In the genomic region with DNA sequence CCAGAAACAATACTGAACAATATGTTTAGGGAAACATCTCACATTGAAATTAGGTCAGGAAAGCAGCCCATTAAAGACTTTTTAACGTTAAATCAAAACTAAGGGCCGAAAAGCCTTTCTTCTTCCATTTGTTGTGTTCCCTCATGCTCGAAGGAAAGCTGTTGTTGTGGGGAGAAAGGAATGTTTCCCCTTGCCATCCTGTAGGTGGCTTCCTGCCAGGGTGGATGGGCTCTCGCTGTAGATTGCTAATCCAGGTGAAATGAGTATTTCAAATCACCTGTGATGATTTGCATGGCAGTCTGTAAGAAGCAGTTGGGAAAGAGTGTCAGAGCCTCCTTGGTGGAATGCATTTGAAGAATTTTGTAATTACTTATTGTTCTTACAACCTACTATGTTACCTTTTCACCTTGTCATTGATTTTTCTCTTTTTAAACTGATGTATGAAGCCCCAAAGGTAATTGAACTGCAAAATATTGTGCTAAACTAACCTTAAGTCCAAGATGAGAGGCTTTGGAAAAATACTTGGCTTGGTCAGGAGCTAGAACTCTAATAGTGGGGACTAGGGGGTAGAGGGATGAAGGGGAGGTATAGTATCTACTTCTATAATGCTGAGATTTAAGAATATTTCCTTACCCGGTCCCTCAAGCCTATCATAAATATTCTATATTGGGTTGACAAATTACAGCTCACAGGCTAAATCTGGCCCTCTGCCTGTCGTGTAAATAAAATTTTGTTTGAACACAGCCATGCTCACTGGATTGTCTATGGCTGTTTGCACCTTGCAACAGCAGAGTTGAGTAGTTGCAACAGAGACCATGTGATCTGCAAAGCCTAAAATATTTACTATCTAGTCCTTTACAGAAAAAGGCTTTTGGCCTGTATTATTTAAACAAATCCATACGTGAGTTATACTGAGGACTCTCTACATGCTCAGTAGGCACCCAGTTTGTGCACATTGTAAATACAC, we compare ENCODE assay signal across 17 cellular contexts. TPM values are rescaled to one million over a fixed set of nuclear protein-coding genes. Genes with fewer than 3 reads are reported as not detected.
DNase-seq lines count a peak whose midpoint lies in the region; ATAC-seq and TF ChIP-seq lines count a peak whose summit lies in the region.
"Had no signal": no experiment of that assay in that cellular context is flagged by ENCODE, and none has a peak within 500 bp of the region (broad histone marks: within the 10 kb centered on the region; RNA-seq: fewer than 3 reads in every experiment).

No MANE protein-coding gene starts in this region.

- no peaks in the 10 kb centered on the region for H3K9me3 ChIP-seq in BE2C
- no peaks in the 10 kb centered on the region for H3K9me3 ChIP-seq in IMR-90 (ENCODE audit: control insufficient read depth, insufficient read depth, low read length)
- H3K9me3 ChIP-seq in WERI-Rb-1 (ENCODE audit: severe bottlenecking): no peaks in the 10 kb centered on the region
- no peaks in the 10 kb centered on the region for H3K9me3 ChIP-seq in liver (ENCODE audit: control insufficient read depth in 4 of 4, low read length in 3 of 4)
- no peaks in the 10 kb centered on the region for H3K9me3 ChIP-seq in A673 (ENCODE audit: low read depth, low read length, poor library complexity, severe bottlenecking)
- H3K9me3 ChIP-seq: suprapubic skin had no signal

- H4K5ac ChIP-seq in IMR-90 (ENCODE audit: low read depth, low read length): no peak overlapping the region

- no peak overlapping the region for H3K4me2 ChIP-seq in IMR-90 (ENCODE audit: low read depth, low read length)

- in situ Hi-C loops in IMR-90 (cut with MboI; ENCODE audit: low sequenced_read_pairs): no loop called here

- no peak overlapping the region for H4K91ac ChIP-seq in IMR-90 (ENCODE audit: insufficient read depth, low read depth, low read length)

- no peak overlapping the region for H2AFZ ChIP-seq in IMR-90 (replicated peaks; ENCODE audit: low read length, poor library complexity)

- H3K14ac ChIP-seq in IMR-90 (replicated peaks; ENCODE audit: low read depth, low read length): no peak overlapping the region

- H3K23ac ChIP-seq in IMR-90 (ENCODE audit: low read depth, low read length): no peak overlapping the region

- H3K4me3 ChIP-seq in BE2C (ENCODE audit: low read depth, low read length) (no peak overlapping the region), IMR-90 (ENCODE audit: insufficient read depth, low read depth, low read length) (no peak overlapping the region), WERI-Rb-1 (ENCODE audit: low read depth, low read length) (no peak overlapping the region), liver (ENCODE audit: low read depth in 1 of 3, low read length in 3 of 3) (no peak overlapping the region), A673 (ENCODE audit: low read depth, low read length, poor library complexity, severe bottlenecking) (no peak overlapping the region)
- H3K4me3 ChIP-seq: suprapubic skin had no signal

- H2BK5ac ChIP-seq in IMR-90 (ENCODE audit: low read depth, low read length, poor library complexity, severe bottlenecking): no peak overlapping the region

- H3K4me1 ChIP-seq in BE2C: peaks cover 17% of the 10 kb centered on the region
- H3K4me1 ChIP-seq in IMR-90 (ENCODE audit: control insufficient read depth, insufficient read depth, low read length): peaks cover 15% of the 10 kb centered on the region
- peaks cover 7 to 38% (median 28%) of the 10 kb centered on the region in 4 donors for H3K4me1 ChIP-seq in liver (ENCODE audit: control insufficient read depth in 4 of 4, insufficient read depth in 4 of 4, low read length in 3 of 4)
- no peaks in the 10 kb centered on the region for H3K4me1 ChIP-seq in A673 (ENCODE audit: insufficient read depth, low read length, poor library complexity, severe bottlenecking)
- H3K4me1 ChIP-seq: suprapubic skin had no signal

- ATAC-seq in IMR-90 (ENCODE audit: low read depth) (no peak), HG02973 (IDR thresholded peaks at IDR 0.05; ENCODE audit: unreplicated experiment) (no peak)

- no TSS peak for BruUV-seq in IMR-90 (replicated peaks; lab: Mats Ljungman, UMichigan)
- BruUV-seq in A673 (replicated peaks; lab: Mats Ljungman, UMichigan): no TSS peak

- no peaks in the 10 kb centered on the region for H3K79me1 ChIP-seq in IMR-90 (ENCODE audit: low read depth in 1 of 2, low read length in 2 of 2)

- H3K4ac ChIP-seq in IMR-90 (ENCODE audit: low read depth, low read length): 0 out of 2 replicates have a peak overlapping the region, but pooled peaks have one; percentile 53

- H2AK5ac ChIP-seq in IMR-90 (ENCODE audit: low read depth, low read length): peak overlapping the region; percentile 56; the same call in 1 of the 2 replicates

- TF ChIP-seq RAD21 in IMR-90 (IDR thresholded peaks at IDR 0.05; ENCODE audit: low read length) (no peak), liver (IDR thresholded peaks at IDR 0.05) (no peak)

- H2BK15ac ChIP-seq in IMR-90 (ENCODE audit: low read depth, low read length): peak overlapping the region; percentile 14; the same call in 1 of the 3 replicates

- POLR2A ChIA-PET in IMR-90 (lab: Charles Lee; ENCODE audit: unreplicated experiment) (interaction anchor here (0.5 kb wide), 1 partner anchor 19 kb away, joined by 4 read pairs; no protein-coding TSS in a partner anchor), A673 (lab: Charles Lee; ENCODE audit: low non-redundant PET) (no interaction called here)

- TF ChIP-seq CTCF in BE2C (IDR thresholded peaks at IDR 0.05; ENCODE audit: low read depth, low read length): peak; percentile 27; the same call in 1 of the 2 replicates
- no peak for TF ChIP-seq CTCF in IMR-90 (conservative IDR thresholded peaks at IDR 0.05; ENCODE audit: low read depth, low read length)
- peak; percentile 32; the same call in 1 of the 2 replicates for TF ChIP-seq CTCF in WERI-Rb-1 (IDR thresholded peaks at IDR 0.05; ENCODE audit: low read depth, low read length)
- no peak for TF ChIP-seq CTCF in liver (IDR thresholded peaks at IDR 0.05; ENCODE audit: low read depth, low read length, missing input control)
- no peak for TF ChIP-seq CTCF in A673 (conservative IDR thresholded peaks at IDR 0.05; ENCODE audit: low read depth, low read length)

- DNase-seq in BE2C (no peak), IMR-90 (peak; percentile 9), WERI-Rb-1 (no peak), activated T-cell treated with anti-CD3 and anti-CD28 coated beads for 4 hours (no peak), A673 (ENCODE audit: low spot score) (no peak), SKM-1 (lab: John Stamatoyannopoulos, UW; ENCODE audit: unreplicated experiment) (no peak)
- DNase-seq: activated CD4-positive, alpha-beta T cell treated with anti-CD3 and anti-CD28 coated beads for 48 hours; activated CD8-positive, alpha-beta memory T cell treated with anti-CD3 and anti-CD28 coated beads, Interleukin-2, amount 50 U/mL, for 4 hours; activated naive CD4-positive, alpha-beta T cell treated with Interleukin-2 at 50 U/mL for 16 hours; HCEC 1CT; NCI-H2107; SHP77 treated with DMSO at 0.1 percent for 48 hours; stimulated activated CD4-positive, alpha-beta T cell treated with anti-CD3 and anti-CD28 coated beads, Interleukin-2, amount 100 ng/mL, for 48 hours had no signal

- H3K18ac ChIP-seq in IMR-90 (ENCODE audit: low read depth, low read length): no peak overlapping the region

- intact Hi-C loops in IMR-90 (cut with micrococcal nuclease): no loop called here
- intact Hi-C loops in A673 (cut with micrococcal nuclease; ENCODE audit: unreplicated experiment): no loop called here

- no peak for TF ChIP-seq POLR2A in IMR-90 (IDR thresholded peaks at IDR 0.05; ENCODE audit: low read depth, low read length)

- CTCF ChIA-PET in IMR-90 (lab: Yijun Ruan, JAX): interaction anchor here (2.0 kb wide), 1 partner anchor 11 kb away, joined by 6 read pairs; no protein-coding TSS in a partner anchor
- CTCF ChIA-PET in A673 (lab: Charles Lee): no interaction called here

- no peak overlapping the region for H2BK20ac ChIP-seq in IMR-90 (ENCODE audit: low read depth, low read length)

- no peak overlapping the region for H4K8ac ChIP-seq in IMR-90 (ENCODE audit: low read depth in 2 of 2, low read length in 2 of 2)

- H4K20me1 ChIP-seq in IMR-90 (ENCODE audit: insufficient read depth, low read length): no peaks in the 10 kb centered on the region

- H2BK120ac ChIP-seq in IMR-90 (ENCODE audit: low read depth, low read length): no peak overlapping the region

- no CpG with 5 or more reads among the region's 7 CpGs for WGBS in IMR-90 (ENCODE audit: extremely low coverage in 2 of 2, insufficient read length in 1 of 2), 2 experiments
- WGBS in liver: 49% methylated on average over 7 of the region's 7 CpGs

- H3K27me3 ChIP-seq in BE2C: no peaks in the 10 kb centered on the region
- no peaks in the 10 kb centered on the region for H3K27me3 ChIP-seq in IMR-90 (ENCODE audit: control insufficient read depth, insufficient read depth, low read length)
- no peaks in the 10 kb centered on the region for H3K27me3 ChIP-seq in WERI-Rb-1 (ENCODE audit: insufficient read depth, low read depth, severe bottlenecking)
- no peaks in the 10 kb centered on the region for H3K27me3 ChIP-seq in liver (ENCODE audit: control insufficient read depth in 4 of 4, insufficient read depth in 4 of 4, low read length in 3 of 4)
- no peaks in the 10 kb centered on the region for H3K27me3 ChIP-seq in A673 (replicated peaks; ENCODE audit: insufficient read depth, low read depth, low read length, poor library complexity)
- H3K27me3 ChIP-seq: suprapubic skin had no signal

- H3K9me1 ChIP-seq in IMR-90 (ENCODE audit: insufficient read depth, low read length): peaks cover 9% of the 10 kb centered on the region

- H3K27ac ChIP-seq in IMR-90 (ENCODE audit: insufficient read depth, low read length) (no peak overlapping the region), WERI-Rb-1 (no peak overlapping the region), liver (ENCODE audit: low read depth in 1 of 2, low read length in 2 of 2) (peak overlapping the region; percentile 62 to 65), A673 (ENCODE audit: low read depth, low read length, poor library complexity, severe bottlenecking) (no peak overlapping the region)
- H3K27ac ChIP-seq: suprapubic skin had no signal

- dilution Hi-C loops in IMR-90 (cut with HindIII; ENCODE audit: low sequenced_read_pairs, unreplicated experiment): no loop called here

- H3K36me3 ChIP-seq in BE2C: no peaks in the 10 kb centered on the region
- no peaks in the 10 kb centered on the region for H3K36me3 ChIP-seq in IMR-90 (ENCODE audit: control insufficient read depth, insufficient read depth, low read length)
- no peaks in the 10 kb centered on the region for H3K36me3 ChIP-seq in WERI-Rb-1
- H3K36me3 ChIP-seq in liver (ENCODE audit: control insufficient read depth in 4 of 4, insufficient read depth in 3 of 4, low read depth in 1 of 4, low read length in 3 of 4): no peaks in the 10 kb centered on the region
- H3K36me3 ChIP-seq in A673 (ENCODE audit: insufficient read depth, low read length, poor library complexity, severe bottlenecking): no peaks in the 10 kb centered on the region
- H3K36me3 ChIP-seq: suprapubic skin had no signal

- H2AK9ac ChIP-seq in IMR-90 (replicated peaks; ENCODE audit: low read depth, low read length, poor library complexity): no peak overlapping the region

- H3K9ac ChIP-seq in IMR-90 (ENCODE audit: low read depth, low read length) (no peak overlapping the region), liver (ENCODE audit: low read depth in 1 of 2, low read length in 2 of 2) (no peak overlapping the region)

- no peak overlapping the region for H3K56ac ChIP-seq in IMR-90 (ENCODE audit: extremely low read depth, insufficient read depth, low read length)

RNA-seq across cellular contexts. Expression of gene DCP1B, which starts 7.7 kb away (rescaled TPM):
- polyA plus RNA-seq in BE2C (2012; ENCODE audit: insufficient read depth, insufficient read length, low read depth): 12.6 TPM
- total RNA-seq in IMR-90 (2012; rRNA removed) (13.3 and 13.9 TPM in 2 replicates), liver (1 to 10 TPM; 3.5 to 5.1 TPM), A673 (2021) (8.8 and 9.7 TPM in 2 replicates)
- polyA plus RNA-seq in IMR-90 (2012; rRNA removed) (19.7 and 22.5 TPM in 2 replicates), liver (1 to 10 TPM; 4.0 to 5.5 TPM)
- 9.9 and 13.2 TPM in 2 replicates for polyA plus RNA-seq in IMR-90 (2012; cell fraction: cytosol; rRNA removed)
- polyA plus RNA-seq in IMR-90 (2012; cell fraction: nucleus; rRNA removed; ENCODE audit: low replicate concordance): 14.4 and 22.6 TPM in 2 replicates

RNA-seq across cellular contexts. Expression of gene CACNA1C, which starts 40.9 kb away (rescaled TPM):
- polyA plus RNA-seq in BE2C (2012; ENCODE audit: insufficient read depth, insufficient read length, low read depth): not detected
- total RNA-seq in IMR-90 (2012; rRNA removed): 1.6 and 1.9 TPM in 2 replicates
- 2.6 and 2.7 TPM in 2 replicates for polyA plus RNA-seq in IMR-90 (2012; rRNA removed)
- polyA plus RNA-seq in IMR-90 (2012; cell fraction: cytosol; rRNA removed): 1.1 and 2.8 TPM in 2 replicates
- 12.4 and 16.6 TPM in 2 replicates for polyA plus RNA-seq in IMR-90 (2012; cell fraction: nucleus; rRNA removed; ENCODE audit: low replicate concordance)
- 1 to 10 TPM in 1 of 2 donors, under 1 TPM in 1; 0.37 to 1.9 TPM for total RNA-seq in liver
- under 1 TPM; 0.23 to 0.44 TPM for polyA plus RNA-seq in liver
- total RNA-seq in A673 (2021): 3.7 and 5.2 TPM in 2 replicates
- total RNA-seq: HT1080 had no signal

Comparison
In these comparisons a context has a peak if more than half of its experiments do, and no peak if none do; other contexts are left out.
1. CTCF ChIP-seq: peak in BE2C (single experiment) and WERI-Rb-1 (single experiment); none in IMR-90 (single experiment), liver (single experiment) and A673 (single experiment).
2. H3K27ac ChIP-seq: peak in liver (2 of 2); none in IMR-90 (single experiment), WERI-Rb-1 (single experiment) and A673 (single experiment).